ENCODE assay signal across 1 cellular context in the genomic region with DNA sequence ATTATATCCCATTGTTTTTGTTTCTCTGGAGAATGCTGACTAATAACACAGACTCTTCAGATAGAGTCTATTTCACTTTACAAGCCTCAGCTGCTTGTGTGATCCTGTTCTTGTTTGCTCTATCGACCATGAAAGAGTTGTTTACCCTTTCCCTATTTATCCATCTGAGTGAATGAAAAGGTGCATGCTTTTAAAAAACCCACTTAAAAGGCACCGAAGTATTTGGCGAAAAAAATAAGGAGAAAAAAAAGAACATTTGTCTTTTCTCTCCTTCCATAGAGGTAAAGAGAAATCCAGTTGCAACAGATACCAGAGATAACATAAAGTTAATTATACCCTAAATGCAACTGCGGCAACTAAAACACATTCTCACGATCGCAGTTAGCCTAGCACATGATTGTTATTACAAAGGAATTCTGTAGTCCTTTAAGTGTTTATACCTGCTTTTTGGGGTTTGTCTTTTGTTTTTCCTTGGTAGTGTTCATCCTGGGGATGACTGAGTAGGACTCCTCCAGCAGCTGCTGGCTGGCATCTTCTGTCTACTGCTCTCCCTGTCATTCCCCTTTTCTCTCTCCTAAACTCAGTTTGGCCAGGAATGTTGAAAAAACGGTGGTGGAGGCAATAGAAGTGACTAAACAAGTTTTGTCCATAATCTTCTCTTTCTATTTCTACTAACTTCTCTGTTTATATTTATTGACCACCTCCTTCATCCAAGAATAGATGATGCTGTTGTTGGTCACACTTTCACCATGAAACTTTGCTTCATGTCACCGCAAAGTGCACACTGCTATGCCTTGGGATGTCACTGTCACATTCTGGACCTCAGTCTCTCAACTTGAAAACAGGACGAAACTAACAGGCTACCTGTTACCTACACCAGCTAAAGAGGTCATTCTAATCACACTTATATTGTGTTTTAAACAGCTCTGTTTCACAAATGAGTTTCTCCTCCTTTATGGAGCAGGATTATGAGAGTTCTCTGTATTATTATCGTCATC.
TF ChIP-seq lines count a peak whose summit lies in the region.

No MANE protein-coding gene starts in this region.

TF ChIP-seq in HepG2, 621 proteins besides CTCF, POLR2A, EP300 and RAD21 (continued from another document and continues in another):
- TF ChIP-seq, protein P1, sequence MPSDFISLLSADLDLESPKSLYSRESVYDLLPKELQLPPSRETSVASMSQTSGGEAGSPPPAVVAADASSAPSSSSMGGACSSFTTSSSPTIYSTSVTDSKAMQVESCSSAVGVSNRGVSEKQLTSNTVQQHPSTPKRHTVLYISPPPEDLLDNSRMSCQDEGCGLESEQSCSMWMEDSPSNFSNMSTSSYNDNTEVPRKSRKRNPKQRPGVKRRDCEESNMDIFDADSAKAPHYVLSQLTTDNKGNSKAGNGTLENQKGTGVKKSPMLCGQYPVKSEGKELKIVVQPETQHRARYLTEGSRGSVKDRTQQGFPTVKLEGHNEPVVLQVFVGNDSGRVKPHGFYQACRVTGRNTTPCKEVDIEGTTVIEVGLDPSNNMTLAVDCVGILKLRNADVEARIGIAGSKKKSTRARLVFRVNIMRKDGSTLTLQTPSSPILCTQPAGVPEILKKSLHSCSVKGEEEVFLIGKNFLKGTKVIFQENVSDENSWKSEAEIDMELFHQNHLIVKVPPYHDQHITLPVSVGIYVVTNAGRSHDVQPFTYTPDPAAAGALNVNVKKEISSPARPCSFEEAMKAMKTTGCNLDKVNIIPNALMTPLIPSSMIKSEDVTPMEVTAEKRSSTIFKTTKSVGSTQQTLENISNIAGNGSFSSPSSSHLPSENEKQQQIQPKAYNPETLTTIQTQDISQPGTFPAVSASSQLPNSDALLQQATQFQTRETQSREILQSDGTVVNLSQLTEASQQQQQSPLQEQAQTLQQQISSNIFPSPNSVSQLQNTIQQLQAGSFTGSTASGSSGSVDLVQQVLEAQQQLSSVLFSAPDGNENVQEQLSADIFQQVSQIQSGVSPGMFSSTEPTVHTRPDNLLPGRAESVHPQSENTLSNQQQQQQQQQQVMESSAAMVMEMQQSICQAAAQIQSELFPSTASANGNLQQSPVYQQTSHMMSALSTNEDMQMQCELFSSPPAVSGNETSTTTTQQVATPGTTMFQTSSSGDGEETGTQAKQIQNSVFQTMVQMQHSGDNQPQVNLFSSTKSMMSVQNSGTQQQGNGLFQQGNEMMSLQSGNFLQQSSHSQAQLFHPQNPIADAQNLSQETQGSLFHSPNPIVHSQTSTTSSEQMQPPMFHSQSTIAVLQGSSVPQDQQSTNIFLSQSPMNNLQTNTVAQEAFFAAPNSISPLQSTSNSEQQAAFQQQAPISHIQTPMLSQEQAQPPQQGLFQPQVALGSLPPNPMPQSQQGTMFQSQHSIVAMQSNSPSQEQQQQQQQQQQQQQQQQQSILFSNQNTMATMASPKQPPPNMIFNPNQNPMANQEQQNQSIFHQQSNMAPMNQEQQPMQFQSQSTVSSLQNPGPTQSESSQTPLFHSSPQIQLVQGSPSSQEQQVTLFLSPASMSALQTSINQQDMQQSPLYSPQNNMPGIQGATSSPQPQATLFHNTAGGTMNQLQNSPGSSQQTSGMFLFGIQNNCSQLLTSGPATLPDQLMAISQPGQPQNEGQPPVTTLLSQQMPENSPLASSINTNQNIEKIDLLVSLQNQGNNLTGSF (CRISPR knock-in tag; IDR thresholded peaks at IDR 0.05), result no peak
- TF ChIP-seq GATA4 (IDR thresholded peaks at IDR 0.05; ENCODE audit: borderline replicate concordance, low read depth) (peak; percentile 44; the same call in 1 of the 2 replicates), POLR2AphosphoS5 (IDR thresholded peaks at IDR 0.05; ENCODE audit: low read depth, low read length) (no peak), KLF15 (CRISPR knock-in tag; IDR thresholded peaks at IDR 0.05; ENCODE audit: borderline replicate concordance) (no peak), ZMYM2 (CRISPR knock-in tag; IDR thresholded peaks at IDR 0.05) (no peak), GATAD2A (CRISPR knock-in tag; IDR thresholded peaks at IDR 0.05) (peak; percentile 86), ZNF772 (CRISPR knock-in tag; IDR thresholded peaks at IDR 0.05) (no peak), ZGPAT (CRISPR knock-in tag; IDR thresholded peaks at IDR 0.05) (peak; percentile 47; the same call in 1 of the 2 replicates), ZBTB26 (CRISPR knock-in tag; IDR thresholded peaks at IDR 0.05; ENCODE audit: borderline replicate concordance) (no peak), CHCHD3 (CRISPR knock-in tag; IDR thresholded peaks at IDR 0.05) (no peak), ZNF484 (CRISPR knock-in tag; IDR thresholded peaks at IDR 0.05; ENCODE audit: borderline replicate concordance, low read depth) (no peak), HMG20A (CRISPR knock-in tag; IDR thresholded peaks at IDR 0.05; ENCODE audit: borderline replicate concordance) (peak; percentile 73), NFATC3 (CRISPR knock-in tag; IDR thresholded peaks at IDR 0.05) (no peak), YY1 (IDR thresholded peaks at IDR 0.05; ENCODE audit: insufficient read depth, insufficient replicate concordance, low read depth, low read length) (no peak), ZNF496 (CRISPR knock-in tag; IDR thresholded peaks at IDR 0.05; ENCODE audit: insufficient replicate concordance) (no peak), ZNF235 (CRISPR knock-in tag; IDR thresholded peaks at IDR 0.05; ENCODE audit: borderline replicate concordance) (no peak), ZNF20 (CRISPR knock-in tag; IDR thresholded peaks at IDR 0.05) (no peak), ZNF605 (CRISPR knock-in tag; IDR thresholded peaks at IDR 0.05) (no peak), ZNF230 (CRISPR knock-in tag; IDR thresholded peaks at IDR 0.05) (no peak), ZNF34 (CRISPR knock-in tag; IDR thresholded peaks at IDR 0.05; ENCODE audit: borderline replicate concordance) (peak; percentile 38; the same call in 1 of the 2 replicates), ZSCAN21 (CRISPR knock-in tag; IDR thresholded peaks at IDR 0.05; ENCODE audit: borderline replicate concordance) (no peak), ZNF891 (CRISPR knock-in tag; IDR thresholded peaks at IDR 0.05) (no peak), HIVEP1 (CRISPR knock-in tag; IDR thresholded peaks at IDR 0.05) (no peak), SP2 (CRISPR knock-in tag; IDR thresholded peaks at IDR 0.05) (no peak), IRX3 (CRISPR knock-in tag; IDR thresholded peaks at IDR 0.05; ENCODE audit: borderline replicate concordance, low read depth) (no peak), ZNF260 (CRISPR knock-in tag; IDR thresholded peaks at IDR 0.05; ENCODE audit: borderline replicate concordance, low read depth) (no peak), ZNF543 (CRISPR knock-in tag; IDR thresholded peaks at IDR 0.05) (no peak), MLLT10 (CRISPR knock-in tag; IDR thresholded peaks at IDR 0.05) (no peak), ZNF263 (CRISPR knock-in tag; IDR thresholded peaks at IDR 0.05) (peak; percentile 81), HNRNPUL1 (IDR thresholded peaks at IDR 0.05; ENCODE audit: low read depth, low read length) (no peak), TBX3 (IDR thresholded peaks at IDR 0.05; ENCODE audit: borderline replicate concordance) (peak; percentile 83; the same call in 1 of the 2 replicates), NR1H2 (CRISPR knock-in tag; IDR thresholded peaks at IDR 0.05; ENCODE audit: borderline replicate concordance, low read depth) (no peak), CEBPG (CRISPR knock-in tag; IDR thresholded peaks at IDR 0.05) (peak; percentile 55), KAT8 (CRISPR knock-in tag; IDR thresholded peaks at IDR 0.05) (peak; percentile 39; the same call in 1 of the 2 replicates), SOX13 (IDR thresholded peaks at IDR 0.05) (no peak; the same call in 1 of the 2 replicates), SOX13 (CRISPR knock-in tag; conservative IDR thresholded peaks at IDR 0.05 in 1 of 2, IDR thresholded peaks at IDR 0.05 in 1 of 2) (peak in 1 of 2 experiments; percentile 89; a peak in 2 of 4 replicates), PCBP2 (optimal IDR thresholded peaks at IDR 0.05; ENCODE audit: low read depth, low read length, poor library complexity, severe bottlenecking) (no peak)
- TF ChIP-seq, protein P2, sequence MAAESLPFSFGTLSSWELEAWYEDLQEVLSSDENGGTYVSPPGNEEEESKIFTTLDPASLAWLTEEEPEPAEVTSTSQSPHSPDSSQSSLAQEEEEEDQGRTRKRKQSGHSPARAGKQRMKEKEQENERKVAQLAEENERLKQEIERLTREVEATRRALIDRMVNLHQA (CRISPR knock-in tag; IDR thresholded peaks at IDR 0.05), result no peak
- TF ChIP-seq, protein P3, sequence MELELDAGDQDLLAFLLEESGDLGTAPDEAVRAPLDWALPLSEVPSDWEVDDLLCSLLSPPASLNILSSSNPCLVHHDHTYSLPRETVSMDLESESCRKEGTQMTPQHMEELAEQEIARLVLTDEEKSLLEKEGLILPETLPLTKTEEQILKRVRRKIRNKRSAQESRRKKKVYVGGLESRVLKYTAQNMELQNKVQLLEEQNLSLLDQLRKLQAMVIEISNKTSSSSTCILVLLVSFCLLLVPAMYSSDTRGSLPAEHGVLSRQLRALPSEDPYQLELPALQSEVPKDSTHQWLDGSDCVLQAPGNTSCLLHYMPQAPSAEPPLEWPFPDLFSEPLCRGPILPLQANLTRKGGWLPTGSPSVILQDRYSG (CRISPR knock-in tag; IDR thresholded peaks at IDR 0.05), result no peak
- TF ChIP-seq, protein P4, sequence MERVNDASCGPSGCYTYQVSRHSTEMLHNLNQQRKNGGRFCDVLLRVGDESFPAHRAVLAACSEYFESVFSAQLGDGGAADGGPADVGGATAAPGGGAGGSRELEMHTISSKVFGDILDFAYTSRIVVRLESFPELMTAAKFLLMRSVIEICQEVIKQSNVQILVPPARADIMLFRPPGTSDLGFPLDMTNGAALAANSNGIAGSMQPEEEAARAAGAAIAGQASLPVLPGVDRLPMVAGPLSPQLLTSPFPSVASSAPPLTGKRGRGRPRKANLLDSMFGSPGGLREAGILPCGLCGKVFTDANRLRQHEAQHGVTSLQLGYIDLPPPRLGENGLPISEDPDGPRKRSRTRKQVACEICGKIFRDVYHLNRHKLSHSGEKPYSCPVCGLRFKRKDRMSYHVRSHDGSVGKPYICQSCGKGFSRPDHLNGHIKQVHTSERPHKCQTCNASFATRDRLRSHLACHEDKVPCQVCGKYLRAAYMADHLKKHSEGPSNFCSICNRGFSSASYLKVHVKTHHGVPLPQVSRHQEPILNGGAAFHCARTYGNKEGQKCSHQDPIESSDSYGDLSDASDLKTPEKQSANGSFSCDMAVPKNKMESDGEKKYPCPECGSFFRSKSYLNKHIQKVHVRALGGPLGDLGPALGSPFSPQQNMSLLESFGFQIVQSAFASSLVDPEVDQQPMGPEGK (CRISPR knock-in tag; IDR thresholded peaks at IDR 0.05), result no peak
- TF ChIP-seq, protein P5, sequence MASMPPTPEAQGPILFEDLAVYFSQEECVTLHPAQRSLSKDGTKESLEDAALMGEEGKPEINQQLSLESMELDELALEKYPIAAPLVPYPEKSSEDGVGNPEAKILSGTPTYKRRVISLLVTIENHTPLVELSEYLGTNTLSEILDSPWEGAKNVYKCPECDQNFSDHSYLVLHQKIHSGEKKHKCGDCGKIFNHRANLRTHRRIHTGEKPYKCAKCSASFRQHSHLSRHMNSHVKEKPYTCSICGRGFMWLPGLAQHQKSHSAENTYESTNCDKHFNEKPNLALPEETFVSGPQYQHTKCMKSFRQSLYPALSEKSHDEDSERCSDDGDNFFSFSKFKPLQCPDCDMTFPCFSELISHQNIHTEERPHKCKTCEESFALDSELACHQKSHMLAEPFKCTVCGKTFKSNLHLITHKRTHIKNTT (CRISPR knock-in tag; IDR thresholded peaks at IDR 0.05), result no peak
- TF ChIP-seq, protein P6, sequence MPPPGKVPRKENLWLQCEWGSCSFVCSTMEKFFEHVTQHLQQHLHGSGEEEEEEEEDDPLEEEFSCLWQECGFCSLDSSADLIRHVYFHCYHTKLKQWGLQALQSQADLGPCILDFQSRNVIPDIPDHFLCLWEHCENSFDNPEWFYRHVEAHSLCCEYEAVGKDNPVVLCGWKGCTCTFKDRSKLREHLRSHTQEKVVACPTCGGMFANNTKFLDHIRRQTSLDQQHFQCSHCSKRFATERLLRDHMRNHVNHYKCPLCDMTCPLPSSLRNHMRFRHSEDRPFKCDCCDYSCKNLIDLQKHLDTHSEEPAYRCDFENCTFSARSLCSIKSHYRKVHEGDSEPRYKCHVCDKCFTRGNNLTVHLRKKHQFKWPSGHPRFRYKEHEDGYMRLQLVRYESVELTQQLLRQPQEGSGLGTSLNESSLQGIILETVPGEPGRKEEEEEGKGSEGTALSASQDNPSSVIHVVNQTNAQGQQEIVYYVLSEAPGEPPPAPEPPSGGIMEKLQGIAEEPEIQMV (CRISPR knock-in tag; IDR thresholded peaks at IDR 0.05; ENCODE audit: low read depth), result no peak
- TF ChIP-seq, protein P7, sequence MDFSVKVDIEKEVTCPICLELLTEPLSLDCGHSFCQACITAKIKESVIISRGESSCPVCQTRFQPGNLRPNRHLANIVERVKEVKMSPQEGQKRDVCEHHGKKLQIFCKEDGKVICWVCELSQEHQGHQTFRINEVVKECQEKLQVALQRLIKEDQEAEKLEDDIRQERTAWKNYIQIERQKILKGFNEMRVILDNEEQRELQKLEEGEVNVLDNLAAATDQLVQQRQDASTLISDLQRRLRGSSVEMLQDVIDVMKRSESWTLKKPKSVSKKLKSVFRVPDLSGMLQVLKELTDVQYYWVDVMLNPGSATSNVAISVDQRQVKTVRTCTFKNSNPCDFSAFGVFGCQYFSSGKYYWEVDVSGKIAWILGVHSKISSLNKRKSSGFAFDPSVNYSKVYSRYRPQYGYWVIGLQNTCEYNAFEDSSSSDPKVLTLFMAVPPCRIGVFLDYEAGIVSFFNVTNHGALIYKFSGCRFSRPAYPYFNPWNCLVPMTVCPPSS (IDR thresholded peaks at IDR 0.05), result no peak
- TF ChIP-seq, protein P8, sequence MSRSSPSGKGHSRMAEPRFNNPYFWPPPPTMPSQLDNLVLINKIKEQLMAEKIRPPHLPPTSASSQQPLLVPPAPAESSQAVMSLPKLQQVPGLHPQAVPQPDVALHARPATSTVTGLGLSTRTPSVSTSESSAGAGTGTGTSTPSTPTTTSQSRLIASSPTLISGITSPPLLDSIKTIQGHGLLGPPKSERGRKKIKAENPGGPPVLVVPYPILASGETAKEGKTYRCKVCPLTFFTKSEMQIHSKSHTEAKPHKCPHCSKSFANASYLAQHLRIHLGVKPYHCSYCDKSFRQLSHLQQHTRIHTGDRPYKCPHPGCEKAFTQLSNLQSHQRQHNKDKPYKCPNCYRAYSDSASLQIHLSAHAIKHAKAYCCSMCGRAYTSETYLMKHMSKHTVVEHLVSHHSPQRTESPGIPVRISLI (CRISPR knock-in tag; IDR thresholded peaks at IDR 0.05; ENCODE audit: borderline replicate concordance), result peak; percentile 96
